18 cellular contexts compared by ENCODE assay signal in genomic region chr2:147086715-147087114, GRCh38.
DNase-seq lines count a peak whose midpoint lies in the region; FAIRE-seq and TF ChIP-seq lines count a peak whose summit lies in the region.
"Had no signal": no experiment of that assay in that cellular context is flagged by ENCODE, and none has a peak within 500 bp of the region (broad histone marks: within the 10 kb centered on the region; RNA-seq: fewer than 3 reads in every experiment).

No MANE protein-coding gene starts in this region.

- DNase-seq in MCF 10A (ENCODE audit: unreplicated experiment): peak; percentile 30
- no peak for DNase-seq in breast epithelium (ENCODE audit: low spot score in 2 of 2)
- DNase-seq in bronchial epithelial cell (ENCODE audit: low read depth): peak; percentile 79
- DNase-seq in frontal cortex (ENCODE audit: low spot score in 2 of 2): no peak
- DNase-seq in ovary: no peak
- DNase-seq in thyroid gland: no peak
- DNase-seq in kidney glomerular epithelial cell (lab: John Stamatoyannopoulos, UW): no peak
- DNase-seq: AML-193; Caco-2; CD4-positive, alpha-beta T cell; H9 had no signal

- no peak overlapping the region for H3K27ac Mint-ChIP-seq in MCF 10A (ENCODE audit: low read depth, unreplicated experiment)
- H3K27ac Mint-ChIP-seq: CD4-positive, alpha-beta T cell; H9 had no signal

- POLR2A ChIA-PET in MCF 10A (lab: Yijun Ruan, JAX): interaction anchor here (0.7 to 2.7 kb wide), 4 partner anchors 13 to 760 kb away, joined by 3 to 18 read pairs (median 4); no protein-coding TSS in a partner anchor

- H3K4me1 ChIP-seq in breast epithelium (peaks cover 0 to 11% of the 10 kb centered on the region in 2 donors), ovary (ENCODE audit: insufficient read depth) (no peaks in the 10 kb centered on the region), thyroid gland (no peaks in the 10 kb centered on the region)
- H3K4me1 ChIP-seq: A549, Caco-2 had no signal

- H3K27ac ChIP-seq in breast epithelium (no peak overlapping the region), ovary (no peak overlapping the region), thyroid gland (no peak overlapping the region)
- H3K27ac ChIP-seq: 22Rv1, A549, C4-2B had no signal

- H3K36me3 ChIP-seq in breast epithelium (no peaks in the 10 kb centered on the region), bronchial epithelial cell (ENCODE audit: control insufficient read depth, insufficient read depth, low read length) (no peaks in the 10 kb centered on the region), ovary (no peaks in the 10 kb centered on the region), thyroid gland (no peaks in the 10 kb centered on the region)

- FAIRE-seq in bronchial epithelial cell (lab: Jason Lieb, UNC) (no peak), frontal cortex (lab: Jason Lieb, UNC) (peak; percentile 85)
- FAIRE-seq: A549, D721Med, G401.6, GM12891, H1 had no signal

- H3K4me3 Mint-ChIP-seq in MCF 10A (ENCODE audit: unreplicated experiment): no peak overlapping the region
- H3K4me3 Mint-ChIP-seq: CD4-positive, alpha-beta T cell; H9 had no signal

- no peaks in the 10 kb centered on the region for H3K9me3 ChIP-seq in breast epithelium
- no peaks in the 10 kb centered on the region for H3K9me3 ChIP-seq in ovary
- H3K9me3 ChIP-seq in thyroid gland: no peaks in the 10 kb centered on the region
- H3K9me3 ChIP-seq: A549, Caco-2 had no signal

- 92 to 96% (median 96%) methylated on average over 2 of the region's 2 CpGs for WGBS in ovary, 3 donors
- 93 to 97% methylated on average over 2 of the region's 2 CpGs for WGBS in thyroid gland, 2 donors

- H3K36me3 Mint-ChIP-seq in MCF 10A (ENCODE audit: insufficient read depth, unreplicated experiment): no peaks in the 10 kb centered on the region

- no peak for TF ChIP-seq POLR2A in breast epithelium (IDR thresholded peaks at IDR 0.05)
- no peak for TF ChIP-seq POLR2A in ovary (IDR thresholded peaks at IDR 0.05)
- no peak for TF ChIP-seq POLR2A in thyroid gland (IDR thresholded peaks at IDR 0.05)

- CTCF ChIA-PET in MCF 10A (lab: Yijun Ruan, JAX): interaction anchor here (0.6 to 1.1 kb wide), 6 partner anchors 41 to 274 kb away, joined by 3 to 9 read pairs (median 3); no protein-coding TSS in a partner anchor

- TF ChIP-seq CTCF in MCF 10A (IDR thresholded peaks at IDR 0.05; ENCODE audit: unreplicated experiment): no peak
- no peak for TF ChIP-seq CTCF in breast epithelium (IDR thresholded peaks at IDR 0.05)
- TF ChIP-seq CTCF in bronchial epithelial cell (IDR thresholded peaks at IDR 0.05; ENCODE audit: insufficient read depth, low read length, severe bottlenecking): no peak
- TF ChIP-seq CTCF in ovary (IDR thresholded peaks at IDR 0.05): no peak
- TF ChIP-seq CTCF in thyroid gland (IDR thresholded peaks at IDR 0.05): no peak

- no peak overlapping the region for H3K4me3 ChIP-seq in breast epithelium
- H3K4me3 ChIP-seq in bronchial epithelial cell (ENCODE audit: low read depth, low read length): no peak overlapping the region
- H3K4me3 ChIP-seq in ovary: no peak overlapping the region
- H3K4me3 ChIP-seq in thyroid gland (replicated peaks in 1 of 3): no peak overlapping the region
- H3K4me3 ChIP-seq: A549 had no signal

- no TSS peak for BruUV-seq in MCF 10A (replicated peaks; lab: Mats Ljungman, UMichigan)

- intact Hi-C loops in MCF 10A (cut with micrococcal nuclease) (loop anchor here (10.0 kb wide), 1 partner anchor 352 kb away; no protein-coding TSS in a partner anchor), breast epithelium (cut with DNase I; ENCODE audit: low total_unique reads) (no loop called here), ovary (cut with DNase I) (no loop called here), thyroid gland (cut with DNase I) (no loop called here)

- H3K27me3 Mint-ChIP-seq in MCF 10A (ENCODE audit: insufficient read depth, unreplicated experiment): no peaks in the 10 kb centered on the region

- H3K4me1 Mint-ChIP-seq in MCF 10A (ENCODE audit: insufficient read depth, unreplicated experiment): peaks cover 13% of the 10 kb centered on the region

- no peak for TF ChIP-seq EP300 in ovary (IDR thresholded peaks at IDR 0.05)

- H3K27me3 ChIP-seq in breast epithelium (no peaks in the 10 kb centered on the region), bronchial epithelial cell (ENCODE audit: control insufficient read depth, insufficient read depth, low read length) (no peaks in the 10 kb centered on the region), ovary (no peaks in the 10 kb centered on the region), thyroid gland (no peaks in the 10 kb centered on the region)

- H3K9me3 Mint-ChIP-seq in MCF 10A (ENCODE audit: unreplicated experiment): no peaks in the 10 kb centered on the region
- H3K9me3 Mint-ChIP-seq: CD4-positive, alpha-beta T cell; H9 had no signal

Comparison
In these comparisons a context has a peak if more than half of its experiments do, and no peak if none do; other contexts are left out.
1. DNase-seq: peak in MCF 10A (single experiment) and bronchial epithelial cell (single experiment); none in breast epithelium (0 of 2), frontal cortex (0 of 2), ovary (0 of 5), thyroid gland (0 of 2) and kidney glomerular epithelial cell (single experiment).